In the genomic region with DNA sequence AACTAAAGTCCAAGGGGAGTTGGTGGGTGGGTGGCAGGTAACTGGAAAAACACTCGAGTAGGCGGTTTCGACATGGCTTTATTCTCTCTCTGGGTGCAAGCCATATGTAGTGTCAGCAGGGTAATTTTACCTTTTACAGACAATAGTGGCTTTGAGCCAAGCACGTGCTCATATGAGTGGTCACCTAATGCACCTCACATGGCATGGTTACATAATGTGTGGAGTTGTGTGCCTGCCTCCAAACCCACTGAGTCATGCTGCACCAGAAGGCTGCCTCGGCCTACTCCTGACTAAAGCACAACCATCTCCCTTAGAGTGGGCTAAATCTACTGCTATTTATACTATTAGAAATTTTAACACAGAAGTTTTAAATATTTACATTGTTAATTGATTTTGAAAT, we compare ENCODE assay signal across 18 cellular contexts. TPM values are rescaled to one million over a fixed set of nuclear protein-coding genes. Genes with fewer than 3 reads are reported as not detected.
A peak's percentile ranks its signal among the peaks of the same experiment; 100 is the strongest.
DNase-seq lines count a peak whose midpoint lies in the region; ATAC-seq and TF ChIP-seq lines count a peak whose summit lies in the region.
"Had no signal": no experiment of that assay in that cellular context is flagged by ENCODE, and none has a peak within 500 bp of the region (broad histone marks: within the 10 kb centered on the region; RNA-seq: fewer than 3 reads in every experiment).

No MANE protein-coding gene starts in this region.

- no peaks in the 10 kb centered on the region for H3K27me3 ChIP-seq in mammary epithelial cell (ENCODE audit: insufficient read depth, low read length)
- H3K27me3 ChIP-seq: heart right ventricle, left lung, neural progenitor cell, spleen, suprapubic skin had no signal

- no TSS peak for BruUV-seq in mammary epithelial cell (replicated peaks; lab: Mats Ljungman, UMichigan)

- peak; percentile 20 for DNase-seq in DMS 273 (lab: John Stamatoyannopoulos, UW; ENCODE audit: unreplicated experiment)
- DNase-seq in DMS 273 treated with DMSO at 0.1 percent for 48 hours (lab: John Stamatoyannopoulos, UW), result no peak
- DNase-seq in M059J (ENCODE audit: low read depth), result peak; percentile 78
- peak; percentile 91 for DNase-seq in mammary epithelial cell
- DNase-seq in myocyte (ENCODE audit: low read depth), result peak; percentile 56
- no peak for DNase-seq in NCI-H187 (lab: John Stamatoyannopoulos, UW)
- DNase-seq: CD4-positive, alpha-beta memory T cell; effector memory CD4-positive, alpha-beta T cell; heart right ventricle; left lung; NCI-H1694 treated with DMSO at 0.1 percent for 48 hours; spleen had no signal

- peak overlapping the region; percentile 23 for H3K27ac ChIP-seq in mammary epithelial cell (ENCODE audit: insufficient read depth, low read depth, low read length)
- H3K27ac ChIP-seq: 22Rv1, heart right ventricle, left lung, neural progenitor cell, spleen, suprapubic skin had no signal

- ATAC-seq in GM21423 (IDR thresholded peaks at IDR 0.05; ENCODE audit: unreplicated experiment) (no peak), GM18858 (IDR thresholded peaks at IDR 0.05; ENCODE audit: unreplicated experiment) (no peak)
- ATAC-seq: heart right ventricle, left lung had no signal

- CTCF ChIA-PET in mammary epithelial cell (lab: Charles Lee; ENCODE audit: low non-redundant PET), result no interaction called here

- H3K4me3 ChIP-seq in mammary epithelial cell (replicated peaks in 1 of 3; ENCODE audit: insufficient read depth in 1 of 3, low read depth in 2 of 3, low read length in 3 of 3), result no peak overlapping the region
- H3K4me3 ChIP-seq: heart right ventricle, left lung, neural progenitor cell, spleen, suprapubic skin had no signal

- in situ Hi-C loops in mammary epithelial cell (cut with MboI; ENCODE audit: low sequenced_read_pairs in 2 of 2), result no loop called here

- H3K36me3 ChIP-seq in mammary epithelial cell (ENCODE audit: insufficient read depth, low read length), result no peaks in the 10 kb centered on the region
- H3K36me3 ChIP-seq: heart right ventricle, left lung, neural progenitor cell, suprapubic skin had no signal

- H3K4me1 ChIP-seq in mammary epithelial cell (ENCODE audit: insufficient read depth, low read length), result peaks cover 42% of the 10 kb centered on the region
- H3K4me1 ChIP-seq: neural progenitor cell had no signal

- H3K4me2 ChIP-seq in mammary epithelial cell (ENCODE audit: insufficient read depth, low read depth, low read length), result no peak overlapping the region
- H3K4me2 ChIP-seq: neural progenitor cell had no signal

- WGBS in mammary epithelial cell (ENCODE audit: low coverage, missing lambda C conversion rate), result 48% methylated on average over 4 of the region's 5 CpGs

- no peak overlapping the region for H2AFZ ChIP-seq in mammary epithelial cell (ENCODE audit: low read depth, low read length)
- H2AFZ ChIP-seq: neural progenitor cell had no signal

- H3K79me2 ChIP-seq in mammary epithelial cell (ENCODE audit: insufficient read depth, low read length), result no peaks in the 10 kb centered on the region

- no peak for TF ChIP-seq CTCF in mammary epithelial cell (conservative IDR thresholded peaks at IDR 0.05 in 1 of 2, IDR thresholded peaks at IDR 0.05 in 1 of 2; ENCODE audit: extremely low read depth in 1 of 2, insufficient read depth in 1 of 2, low read depth in 1 of 2, low read length in 2 of 2)

- H3K9me3 ChIP-seq in mammary epithelial cell (replicated peaks; ENCODE audit: insufficient read depth, low read length), result no peaks in the 10 kb centered on the region
- H3K9me3 ChIP-seq: heart right ventricle, left lung, spleen, suprapubic skin had no signal

- no peak overlapping the region for H3K9ac ChIP-seq in mammary epithelial cell (ENCODE audit: insufficient read depth, low read length)
- H3K9ac ChIP-seq: neural progenitor cell had no signal

- dilution Hi-C loops in mammary epithelial cell (cut with HindIII; ENCODE audit: low sequenced_read_pairs), result no loop called here

- H4K20me1 ChIP-seq in mammary epithelial cell (ENCODE audit: insufficient read depth, low read length), result no peaks in the 10 kb centered on the region

- intact Hi-C loops in mammary epithelial cell (cut with micrococcal nuclease), result no loop called here

RNA-seq across cellular contexts. Expression of a gene that starts 16.5 kb away (rescaled TPM):
- total RNA-seq in M059J (2014; rRNA removed; shearing (Covaris generic)), result 0.27 and 1.0 TPM in 2 replicates
- not detected for total RNA-seq in mammary epithelial cell
- polyA plus RNA-seq in mammary epithelial cell, result not detected
- not detected for polyA minus RNA-seq in mammary epithelial cell
- 0.78 and 2.1 TPM in 2 replicates for total RNA-seq in myocyte
- 0.87 TPM for polyA plus RNA-seq in myocyte (2012)

RNA-seq across cellular contexts. Expression of a gene that starts 41.1 kb away (rescaled TPM):
- 0.30 and 0.52 TPM in 2 replicates for total RNA-seq in M059J (2014; rRNA removed; shearing (Covaris generic))
- 10 to 100 TPM in 1 of 2 donors, not detected in 1; 16.7 TPM for total RNA-seq in mammary epithelial cell
- polyA plus RNA-seq in mammary epithelial cell, result 0.02 TPM
- not detected for polyA minus RNA-seq in mammary epithelial cell
- 2.2 and 5.6 TPM in 2 replicates for total RNA-seq in myocyte
- polyA plus RNA-seq in myocyte (2012), result 0.21 TPM
- total RNA-seq: activated T-helper 1 cell treated with anti-CD3 and anti-CD28 coated beads, Interleukin-12 subunit alpha, Interleukin-12 subunit beta, Interleukin-2, Interleukin-4 antibody, amounts not matched to agents 30 ng/mL and 10 ng/mL and 1 ng/mL, durations not matched to agents 14 hours and 24 hours and 36 hours; CD4-positive, alpha-beta memory T cell had no signal
- polyA plus RNA-seq: CD4-positive, alpha-beta memory T cell had no signal

RNA-seq across cellular contexts. Expression of a gene that starts 52.8 kb away (rescaled TPM):
- not detected in 2 replicates for total RNA-seq in M059J (2014; rRNA removed; shearing (Covaris generic))
- total RNA-seq in mammary epithelial cell (not detected), myocyte (not detected in 2 replicates)
- polyA plus RNA-seq in mammary epithelial cell, result not detected
- not detected for polyA minus RNA-seq in mammary epithelial cell
- polyA plus RNA-seq in myocyte (2012), result 0.08 TPM

Comparison
In these comparisons a context has a peak if more than half of its experiments do, and no peak if none do; other contexts are left out.
1. DNase-seq: peak in DMS 273 (single experiment), M059J (single experiment), mammary epithelial cell (single experiment) and myocyte (single experiment); none in DMS 273 treated with DMSO at 0.1 percent for 48 hours (single experiment) and NCI-H187 (0 of 2).